27 cellular contexts compared by ENCODE assay signal in the genomic region with DNA sequence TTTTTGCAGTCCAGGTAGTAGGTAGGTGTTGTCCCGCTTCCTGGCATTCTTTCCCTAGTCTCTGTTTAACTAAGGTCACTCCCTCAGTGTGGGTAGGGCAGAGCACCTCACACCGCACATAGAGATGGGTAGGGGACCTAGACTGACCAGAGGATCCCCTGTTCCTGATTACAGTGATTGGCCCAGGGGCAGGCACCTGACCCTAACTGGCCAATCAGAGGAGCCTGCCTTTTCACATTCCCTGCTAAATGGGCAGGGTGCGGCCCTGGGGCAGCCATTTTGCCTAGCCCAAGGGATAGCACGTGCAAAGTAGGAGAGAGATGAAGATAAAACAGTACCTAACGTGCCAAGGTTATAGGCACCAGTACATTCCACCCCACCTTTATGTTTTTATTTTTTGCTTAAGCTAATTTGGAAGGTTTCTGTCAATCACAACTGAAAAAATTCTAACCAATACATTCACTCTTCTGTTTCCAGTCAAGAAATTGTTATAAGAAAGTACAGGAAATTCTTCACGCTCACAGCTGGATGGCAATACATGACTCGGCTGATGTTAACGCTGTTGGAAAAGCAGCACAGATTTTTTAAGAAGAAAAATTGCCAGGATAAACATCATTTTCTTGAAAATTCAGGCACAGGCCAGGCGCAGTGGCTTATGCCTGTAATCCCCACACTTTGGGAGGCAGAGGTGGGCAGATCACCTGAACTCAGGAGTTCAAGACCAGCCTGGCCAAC. TPM values are rescaled to one million over a fixed set of nuclear protein-coding genes. Genes with fewer than 3 reads are reported as not detected.
A peak's percentile ranks its signal among the peaks of the same experiment; 100 is the strongest.
DNase-seq lines count a peak whose midpoint lies in the region; ATAC-seq and TF ChIP-seq lines count a peak whose summit lies in the region.
"Had no signal": no experiment of that assay in that cellular context is flagged by ENCODE, and none has a peak within 500 bp of the region (broad histone marks: within the 10 kb centered on the region; RNA-seq: fewer than 3 reads in every experiment).

No MANE protein-coding gene starts in this region.

- 0 out of 2 replicates have a peak, but pooled peaks cover 3% of the 10 kb centered on the region for H3K9me1 ChIP-seq in IMR-90 (ENCODE audit: insufficient read depth, low read length)

- H2BK12ac ChIP-seq in neuronal stem cell (ENCODE audit: low read length), result no peak overlapping the region

- BruUV-seq in IMR-90 (replicated peaks; lab: Mats Ljungman, UMichigan), result no TSS peak

- TF ChIP-seq POLR2A in IMR-90 (IDR thresholded peaks at IDR 0.05; ENCODE audit: low read depth, low read length), result no peak

- no peaks in the 10 kb centered on the region for H3K27me3 ChIP-seq in IMR-90 (ENCODE audit: control insufficient read depth, insufficient read depth, low read length)
- H3K27me3 ChIP-seq in neuronal stem cell (ENCODE audit: control insufficient read depth in 3 of 3, insufficient read depth in 3 of 3, low read depth in 1 of 3, low read length in 3 of 3), result no peaks in the 10 kb centered on the region
- H3K27me3 ChIP-seq: BLaER1 treated with 17β-estradiol and CSF1 and Interleukin-3, amounts not matched to agents 10 nM and 100 nM; gastroesophageal sphincter; Peyer's patch; tibial nerve had no signal

- H4K91ac ChIP-seq in IMR-90 (ENCODE audit: insufficient read depth, low read depth, low read length) (peak overlapping the region; percentile 9), neuronal stem cell (ENCODE audit: low read depth, low read length, poor library complexity) (no peak overlapping the region)

- H3K36me3 ChIP-seq in IMR-90 (ENCODE audit: control insufficient read depth, insufficient read depth, low read length), result no peaks in the 10 kb centered on the region
- no peaks in the 10 kb centered on the region for H3K36me3 ChIP-seq in neuronal stem cell (replicated peaks in 1 of 2; ENCODE audit: control insufficient read depth in 2 of 2, insufficient read depth in 2 of 2, low read length in 2 of 2)
- H3K36me3 ChIP-seq: BLaER1 treated with 17β-estradiol and CSF1 and Interleukin-3, amounts not matched to agents 10 nM and 100 nM; gastroesophageal sphincter; Peyer's patch; tibial nerve had no signal

- 0 out of 2 replicates have a peak overlapping the region, but pooled peaks have one; percentile 20 for H2BK20ac ChIP-seq in IMR-90 (ENCODE audit: low read depth, low read length)

- no peak for TF ChIP-seq RAD21 in IMR-90 (IDR thresholded peaks at IDR 0.05; ENCODE audit: low read length)

- H3K56ac ChIP-seq in IMR-90 (ENCODE audit: extremely low read depth, insufficient read depth, low read length), result no peak overlapping the region

- H3K23ac ChIP-seq in IMR-90 (ENCODE audit: low read depth, low read length), result no peak overlapping the region
- H3K23ac ChIP-seq in neuronal stem cell (ENCODE audit: low read depth, low read length, poor library complexity), result no peak overlapping the region

- H3K9ac ChIP-seq in IMR-90 (ENCODE audit: low read depth, low read length) (no peak overlapping the region), neuronal stem cell (ENCODE audit: low read depth, low read length, poor library complexity) (no peak overlapping the region)
- H3K9ac ChIP-seq: BLaER1 treated with 17β-estradiol and CSF1 and Interleukin-3, amounts not matched to agents 10 nM and 100 nM; KMS-11 had no signal

- no peak overlapping the region for H3K4me3 ChIP-seq in IMR-90 (ENCODE audit: insufficient read depth, low read depth, low read length)
- H3K4me3 ChIP-seq in choroid plexus epithelial cell (ENCODE audit: low read depth, low read length), result no peak overlapping the region
- H3K4me3 ChIP-seq in neuronal stem cell (ENCODE audit: low read length in 2 of 2), result no peak overlapping the region
- H3K4me3 ChIP-seq: BLaER1 treated with 17β-estradiol and CSF1 and Interleukin-3, amounts not matched to agents 10 nM and 100 nM; gastroesophageal sphincter; Peyer's patch; skin epidermis; tibial nerve had no signal

- H2BK15ac ChIP-seq in IMR-90 (ENCODE audit: low read depth, low read length), result peak overlapping the region; percentile 34; the same call in 1 of the 3 replicates
- H2BK15ac ChIP-seq in neuronal stem cell (ENCODE audit: low read length), result no peak overlapping the region

- no peaks in the 10 kb centered on the region for H3K79me1 ChIP-seq in IMR-90 (ENCODE audit: low read depth in 1 of 2, low read length in 2 of 2)
- no peaks in the 10 kb centered on the region for H3K79me1 ChIP-seq in neuronal stem cell (ENCODE audit: low read depth, low read length)

- H3K9me3 ChIP-seq in IMR-90 (ENCODE audit: control insufficient read depth, insufficient read depth, low read length) (no peaks in the 10 kb centered on the region), neuronal stem cell (replicated peaks in 1 of 2; ENCODE audit: control insufficient read depth in 2 of 2, insufficient read depth in 1 of 2, low read depth in 1 of 2, low read length in 2 of 2) (no peaks in the 10 kb centered on the region)
- H3K9me3 ChIP-seq: gastroesophageal sphincter, Peyer's patch, tibial nerve had no signal

- in situ Hi-C loops in IMR-90 (cut with MboI; ENCODE audit: low sequenced_read_pairs), result no loop called here

- no peak overlapping the region for H3K18ac ChIP-seq in IMR-90 (ENCODE audit: low read depth, low read length)
- H3K18ac ChIP-seq in neuronal stem cell (ENCODE audit: low read length), result no peak overlapping the region

- 0 out of 2 replicates have a peak overlapping the region, but pooled peaks have one; percentile 29 for H3K14ac ChIP-seq in IMR-90 (replicated peaks; ENCODE audit: low read depth, low read length)
- no peak overlapping the region for H3K14ac ChIP-seq in neuronal stem cell (ENCODE audit: low read length)

- no peak overlapping the region for H4K5ac ChIP-seq in IMR-90 (ENCODE audit: low read depth, low read length)

- intact Hi-C loops in IMR-90 (cut with micrococcal nuclease), result no loop called here

- ATAC-seq in IMR-90 (ENCODE audit: low read depth) (peak; percentile 29), GM18858 (IDR thresholded peaks at IDR 0.05; ENCODE audit: unreplicated experiment) (no peak)
- ATAC-seq: activated CD8-positive, alpha-beta T cell treated with anti-CD3 and anti-CD28 coated beads, Interleukin-2, amount 10 ng/mL, durations not matched to agents 7 days and 5 days; gastroesophageal sphincter had no signal

- dilution Hi-C loops in IMR-90 (cut with HindIII; ENCODE audit: low sequenced_read_pairs, unreplicated experiment), result no loop called here

- no peaks in the 10 kb centered on the region for H4K20me1 ChIP-seq in IMR-90 (ENCODE audit: insufficient read depth, low read length)
- H4K20me1 ChIP-seq: BLaER1 treated with 17β-estradiol and CSF1 and Interleukin-3, amounts not matched to agents 10 nM and 100 nM had no signal

- peaks cover 4% of the 10 kb centered on the region; the same call in 1 of the 2 replicates for H3K4me1 ChIP-seq in IMR-90 (ENCODE audit: control insufficient read depth, insufficient read depth, low read length)
- H3K4me1 ChIP-seq in neuronal stem cell (ENCODE audit: control insufficient read depth in 2 of 2, insufficient read depth in 1 of 2, low read depth in 1 of 2, low read length in 2 of 2), result no peaks in the 10 kb centered on the region
- H3K4me1 ChIP-seq: gastroesophageal sphincter, Peyer's patch, tibial nerve had no signal

- TF ChIP-seq CTCF in IMR-90 (conservative IDR thresholded peaks at IDR 0.05; ENCODE audit: low read depth, low read length) (no peak), choroid plexus epithelial cell (conservative IDR thresholded peaks at IDR 0.05; ENCODE audit: low read depth, low read length) (no peak)

- DNase-seq in A172 (ENCODE audit: low spot score), result peak; percentile 76
- peak; percentile 30 for DNase-seq in IMR-90
- peak; percentile 44 for DNase-seq in choroid plexus epithelial cell (ENCODE audit: low read depth)
- DNase-seq in neuronal stem cell (ENCODE audit: low spot score), result no peak
- DNase-seq in stimulated activated naive CD4-positive, alpha-beta T cell (lab: John Stamatoyannopoulos, UW), result no peak
- no peak for DNase-seq in HUDEP-2 (lab: John Stamatoyannopoulos, UW; ENCODE audit: unreplicated experiment in 76 of 76)
- no peak for DNase-seq in OCI-M2 (lab: John Stamatoyannopoulos, UW; ENCODE audit: unreplicated experiment)
- DNase-seq: activated B cell treated with CpG ODN at 0.5 μM for 24 hours; activated CD8-positive, alpha-beta T cell treated with anti-CD3 and anti-CD28 coated beads, Interleukin-2, amount 10 ng/mL, durations not matched to agents 7 days and 5 days; activated naive CD4-positive, alpha-beta T cell treated with anti-CD3 and anti-CD28 coated beads, Interleukin-2, amount 50 U/mL, for 16 hours; activated T-cell treated with anti-CD3 and anti-CD28 coated beads, Interleukin-2, amount 50 U/mL, for 48 hours; anterior cingulate cortex; midbrain; MV-4-11; NCI-H187 treated with DMSO at 0.1 percent for 48 hours; NCI-H345; Peyer's patch; stimulated activated CD4-positive, alpha-beta T cell treated with anti-CD3 and anti-CD28 coated beads, Interleukin-4, amount 100 ng/mL, for 1 hour had no signal

- peak overlapping the region; percentile 19 for H2AK9ac ChIP-seq in IMR-90 (replicated peaks; ENCODE audit: low read depth, low read length, poor library complexity)

- no peak overlapping the region for H3K4me2 ChIP-seq in IMR-90 (ENCODE audit: low read depth, low read length)
- H3K4me2 ChIP-seq in neuronal stem cell (ENCODE audit: insufficient read depth, low read length, poor library complexity, severe bottlenecking), result no peak overlapping the region
- H3K4me2 ChIP-seq: BLaER1 treated with 17β-estradiol and CSF1 and Interleukin-3, amounts not matched to agents 10 nM and 100 nM; KMS-11 had no signal

- peak overlapping the region; percentile 17; the same call in 1 of the 2 replicates for H3K27ac ChIP-seq in IMR-90 (ENCODE audit: insufficient read depth, low read length)
- no peak overlapping the region for H3K27ac ChIP-seq in neuronal stem cell (replicated peaks; ENCODE audit: low read length)
- H3K27ac ChIP-seq: BLaER1 treated with 17β-estradiol and CSF1 and Interleukin-3, amounts not matched to agents 10 nM and 100 nM; gastroesophageal sphincter; KMS-11; Peyer's patch; tibial nerve had no signal

- CTCF ChIA-PET in IMR-90 (lab: Yijun Ruan, JAX), result no interaction called here

- H4K8ac ChIP-seq in IMR-90 (ENCODE audit: low read depth in 2 of 2, low read length in 2 of 2), result peak overlapping the region in 1 of 2 experiments; percentile 28; a peak in 1 of 4 replicates
- no peak overlapping the region for H4K8ac ChIP-seq in neuronal stem cell (ENCODE audit: low read depth, low read length)

- H2AK5ac ChIP-seq in IMR-90 (ENCODE audit: low read depth, low read length) (peak overlapping the region; percentile 49), neuronal stem cell (ENCODE audit: low read depth, low read length) (no peak overlapping the region)

- H2AFZ ChIP-seq in IMR-90 (replicated peaks; ENCODE audit: low read length, poor library complexity) (peak overlapping the region; percentile 0), neuronal stem cell (ENCODE audit: low read length) (peak overlapping the region; percentile 35)

- H3K4ac ChIP-seq in IMR-90 (ENCODE audit: low read depth, low read length), result no peak overlapping the region; the same call in 1 of the 2 replicates
- H3K4ac ChIP-seq in neuronal stem cell (ENCODE audit: low read length), result no peak overlapping the region

- WGBS in IMR-90 (ENCODE audit: extremely low coverage in 2 of 2, insufficient read length in 1 of 2), 2 experiments, result 62% methylated on average over 3 of the region's 9 CpGs; no CpG with 5 or more reads in 1 of the 2 experiments
- whole genome bisulfite sequencing in neuronal stem cell (ENCODE audit: extremely low coverage in 2 of 2, insufficient read length in 2 of 2, insufficient replicate concordance in 1 of 2), 2 donors, result no CpG with 5 or more reads among the region's 9 CpGs

- POLR2A ChIA-PET in IMR-90 (lab: Charles Lee; ENCODE audit: unreplicated experiment), result interaction anchor here (0.6 kb wide), 1 partner anchor 64 kb away, joined by 3 read pairs; no protein-coding TSS in a partner anchor

- H2BK120ac ChIP-seq in IMR-90 (ENCODE audit: low read depth, low read length) (no peak overlapping the region; the same call in 1 of the 2 replicates), neuronal stem cell (ENCODE audit: low read depth, low read length) (no peak overlapping the region)

- H2BK5ac ChIP-seq in IMR-90 (ENCODE audit: low read depth, low read length, poor library complexity, severe bottlenecking) (no peak overlapping the region), neuronal stem cell (ENCODE audit: low read length) (no peak overlapping the region)

RNA-seq across cellular contexts. Expression of gene STPG4, which starts 46.3 kb away (rescaled TPM):
- 0.62 and 4.4 TPM in 2 replicates for total RNA-seq in A172 (2014; rRNA removed; shearing (Covaris generic))
- total RNA-seq in IMR-90 (2012; rRNA removed), result 0.18 and 0.28 TPM in 2 replicates
- 0.06 and 0.12 TPM in 2 replicates for polyA plus RNA-seq in IMR-90 (2012; rRNA removed)
- not detected in 2 replicates for polyA plus RNA-seq in IMR-90 (2012; cell fraction: cytosol; rRNA removed)
- polyA plus RNA-seq in IMR-90 (2012; cell fraction: nucleus; rRNA removed; ENCODE audit: low replicate concordance), result 0.18 and 0.49 TPM in 2 replicates
- not detected for polyA plus RNA-seq in neuronal stem cell (2013, experiment 1 of 2)
- 0.03 TPM for polyA plus RNA-seq in neuronal stem cell (2013, experiment 2 of 2)
- total RNA-seq: pulmonary artery endothelial cell had no signal
- polyA plus RNA-seq: esophagus, neural cell had no signal

Comparison
In these comparisons a context has a peak if more than half of its experiments do, and no peak if none do; other contexts are left out.
1. DNase-seq: peak in A172 (single experiment), IMR-90 (single experiment) and choroid plexus epithelial cell (single experiment); none in neuronal stem cell (single experiment), stimulated activated naive CD4-positive, alpha-beta T cell (0 of 6), HUDEP-2 (0 of 76) and OCI-M2 (single experiment).